In genomic region chr19:8526345-8527062, GRCh38 we compare ENCODE assay signal across 1 cellular context.
A peak's percentile ranks its signal among the peaks of the same experiment; 100 is the strongest.
TF ChIP-seq lines count a peak whose summit lies in the region.

No MANE protein-coding gene starts in this region.

TF ChIP-seq in HepG2, 621 proteins besides CTCF, POLR2A, EP300 and RAD21 (continued from another document and continues in another):
- TF ChIP-seq, protein P1, sequence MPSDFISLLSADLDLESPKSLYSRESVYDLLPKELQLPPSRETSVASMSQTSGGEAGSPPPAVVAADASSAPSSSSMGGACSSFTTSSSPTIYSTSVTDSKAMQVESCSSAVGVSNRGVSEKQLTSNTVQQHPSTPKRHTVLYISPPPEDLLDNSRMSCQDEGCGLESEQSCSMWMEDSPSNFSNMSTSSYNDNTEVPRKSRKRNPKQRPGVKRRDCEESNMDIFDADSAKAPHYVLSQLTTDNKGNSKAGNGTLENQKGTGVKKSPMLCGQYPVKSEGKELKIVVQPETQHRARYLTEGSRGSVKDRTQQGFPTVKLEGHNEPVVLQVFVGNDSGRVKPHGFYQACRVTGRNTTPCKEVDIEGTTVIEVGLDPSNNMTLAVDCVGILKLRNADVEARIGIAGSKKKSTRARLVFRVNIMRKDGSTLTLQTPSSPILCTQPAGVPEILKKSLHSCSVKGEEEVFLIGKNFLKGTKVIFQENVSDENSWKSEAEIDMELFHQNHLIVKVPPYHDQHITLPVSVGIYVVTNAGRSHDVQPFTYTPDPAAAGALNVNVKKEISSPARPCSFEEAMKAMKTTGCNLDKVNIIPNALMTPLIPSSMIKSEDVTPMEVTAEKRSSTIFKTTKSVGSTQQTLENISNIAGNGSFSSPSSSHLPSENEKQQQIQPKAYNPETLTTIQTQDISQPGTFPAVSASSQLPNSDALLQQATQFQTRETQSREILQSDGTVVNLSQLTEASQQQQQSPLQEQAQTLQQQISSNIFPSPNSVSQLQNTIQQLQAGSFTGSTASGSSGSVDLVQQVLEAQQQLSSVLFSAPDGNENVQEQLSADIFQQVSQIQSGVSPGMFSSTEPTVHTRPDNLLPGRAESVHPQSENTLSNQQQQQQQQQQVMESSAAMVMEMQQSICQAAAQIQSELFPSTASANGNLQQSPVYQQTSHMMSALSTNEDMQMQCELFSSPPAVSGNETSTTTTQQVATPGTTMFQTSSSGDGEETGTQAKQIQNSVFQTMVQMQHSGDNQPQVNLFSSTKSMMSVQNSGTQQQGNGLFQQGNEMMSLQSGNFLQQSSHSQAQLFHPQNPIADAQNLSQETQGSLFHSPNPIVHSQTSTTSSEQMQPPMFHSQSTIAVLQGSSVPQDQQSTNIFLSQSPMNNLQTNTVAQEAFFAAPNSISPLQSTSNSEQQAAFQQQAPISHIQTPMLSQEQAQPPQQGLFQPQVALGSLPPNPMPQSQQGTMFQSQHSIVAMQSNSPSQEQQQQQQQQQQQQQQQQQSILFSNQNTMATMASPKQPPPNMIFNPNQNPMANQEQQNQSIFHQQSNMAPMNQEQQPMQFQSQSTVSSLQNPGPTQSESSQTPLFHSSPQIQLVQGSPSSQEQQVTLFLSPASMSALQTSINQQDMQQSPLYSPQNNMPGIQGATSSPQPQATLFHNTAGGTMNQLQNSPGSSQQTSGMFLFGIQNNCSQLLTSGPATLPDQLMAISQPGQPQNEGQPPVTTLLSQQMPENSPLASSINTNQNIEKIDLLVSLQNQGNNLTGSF (CRISPR knock-in tag; IDR thresholded peaks at IDR 0.05) = 0 out of 2 replicates have a peak, but pooled peaks have one; percentile 57
- TF ChIP-seq BCL6 (CRISPR knock-in tag; IDR thresholded peaks at IDR 0.05) (no peak), ZNF407 (CRISPR knock-in tag; IDR thresholded peaks at IDR 0.05; ENCODE audit: not compliant biosample characterization) (no peak), TCF7L2 (IDR thresholded peaks at IDR 0.05; ENCODE audit: low read depth, low read length) (no peak), TAF1 (CRISPR knock-in tag; IDR thresholded peaks at IDR 0.05) (peak; percentile 50; the same call in 1 of the 2 replicates), PAX8 (CRISPR knock-in tag; IDR thresholded peaks at IDR 0.05; ENCODE audit: borderline replicate concordance) (no peak), ZNF382 (CRISPR knock-in tag; IDR thresholded peaks at IDR 0.05; ENCODE audit: borderline replicate concordance) (no peak), REL (CRISPR knock-in tag; conservative IDR thresholded peaks at IDR 0.05) (peak; percentile 62; the same call in 1 of the 2 replicates), ELF4 (CRISPR knock-in tag; IDR thresholded peaks at IDR 0.05; ENCODE audit: borderline replicate concordance) (0 out of 2 replicates have a peak, but pooled peaks have one; percentile 43), XRCC5 (optimal IDR thresholded peaks at IDR 0.05; ENCODE audit: low read length) (no peak), GABPA (IDR thresholded peaks at IDR 0.05; ENCODE audit: low read depth, low read length) (no peak), GABPA (CRISPR knock-in tag; IDR thresholded peaks at IDR 0.05; ENCODE audit: low read depth) (no peak; the same call in 1 of the 2 replicates), RBFOX2 (IDR thresholded peaks at IDR 0.05; ENCODE audit: low read depth, low read length) (peak; percentile 81), SALL2 (CRISPR knock-in tag; IDR thresholded peaks at IDR 0.05) (no peak), MEIS2 (CRISPR knock-in tag; IDR thresholded peaks at IDR 0.05) (peak; percentile 24; the same call in 1 of the 2 replicates), ZNF235 (CRISPR knock-in tag; IDR thresholded peaks at IDR 0.05; ENCODE audit: borderline replicate concordance) (no peak), HOXA5 (CRISPR knock-in tag; IDR thresholded peaks at IDR 0.05) (peak; percentile 51; the same call in 1 of the 2 replicates), POLR2AphosphoS5 (IDR thresholded peaks at IDR 0.05; ENCODE audit: low read depth, low read length) (peak; percentile 83), KLF9 (CRISPR knock-in tag; IDR thresholded peaks at IDR 0.05; ENCODE audit: low read depth) (no peak), RBAK (CRISPR knock-in tag; IDR thresholded peaks at IDR 0.05) (no peak), IRF1 (CRISPR knock-in tag; IDR thresholded peaks at IDR 0.05; ENCODE audit: low read depth) (no peak), SKIL (CRISPR knock-in tag; IDR thresholded peaks at IDR 0.05; ENCODE audit: borderline replicate concordance) (0 out of 2 replicates have a peak, but pooled peaks have one; percentile 18), CHCHD3 (CRISPR knock-in tag; IDR thresholded peaks at IDR 0.05) (no peak), LCORL (IDR thresholded peaks at IDR 0.05) (no peak), LCORL (CRISPR knock-in tag; IDR thresholded peaks at IDR 0.05) (0 out of 2 replicates have a peak, but pooled peaks have one; percentile 11), ZNF616 (CRISPR knock-in tag; IDR thresholded peaks at IDR 0.05; ENCODE audit: low read depth) (0 out of 2 replicates have a peak, but pooled peaks have one; percentile 51), ZNF441 (CRISPR knock-in tag; IDR thresholded peaks at IDR 0.05; ENCODE audit: borderline replicate concordance) (no peak), SP5 (CRISPR knock-in tag; IDR thresholded peaks at IDR 0.05; ENCODE audit: borderline replicate concordance, low read depth) (peak; percentile 46; the same call in 1 of the 2 replicates), HOXA3 (CRISPR knock-in tag; IDR thresholded peaks at IDR 0.05) (peak; percentile 53; the same call in 1 of the 2 replicates), PBX3 (CRISPR knock-in tag; IDR thresholded peaks at IDR 0.05; ENCODE audit: borderline replicate concordance) (no peak), MIER2 (CRISPR knock-in tag; IDR thresholded peaks at IDR 0.05) (no peak)
- TF ChIP-seq, protein P2, sequence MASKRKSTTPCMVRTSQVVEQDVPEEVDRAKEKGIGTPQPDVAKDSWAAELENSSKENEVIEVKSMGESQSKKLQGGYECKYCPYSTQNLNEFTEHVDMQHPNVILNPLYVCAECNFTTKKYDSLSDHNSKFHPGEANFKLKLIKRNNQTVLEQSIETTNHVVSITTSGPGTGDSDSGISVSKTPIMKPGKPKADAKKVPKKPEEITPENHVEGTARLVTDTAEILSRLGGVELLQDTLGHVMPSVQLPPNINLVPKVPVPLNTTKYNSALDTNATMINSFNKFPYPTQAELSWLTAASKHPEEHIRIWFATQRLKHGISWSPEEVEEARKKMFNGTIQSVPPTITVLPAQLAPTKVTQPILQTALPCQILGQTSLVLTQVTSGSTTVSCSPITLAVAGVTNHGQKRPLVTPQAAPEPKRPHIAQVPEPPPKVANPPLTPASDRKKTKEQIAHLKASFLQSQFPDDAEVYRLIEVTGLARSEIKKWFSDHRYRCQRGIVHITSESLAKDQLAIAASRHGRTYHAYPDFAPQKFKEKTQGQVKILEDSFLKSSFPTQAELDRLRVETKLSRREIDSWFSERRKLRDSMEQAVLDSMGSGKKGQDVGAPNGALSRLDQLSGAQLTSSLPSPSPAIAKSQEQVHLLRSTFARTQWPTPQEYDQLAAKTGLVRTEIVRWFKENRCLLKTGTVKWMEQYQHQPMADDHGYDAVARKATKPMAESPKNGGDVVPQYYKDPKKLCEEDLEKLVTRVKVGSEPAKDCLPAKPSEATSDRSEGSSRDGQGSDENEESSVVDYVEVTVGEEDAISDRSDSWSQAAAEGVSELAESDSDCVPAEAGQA (IDR thresholded peaks at IDR 0.05; ENCODE audit: low read depth) = no peak
- TF ChIP-seq, protein P2 (CRISPR knock-in tag; IDR thresholded peaks at IDR 0.05; ENCODE audit: borderline replicate concordance) = no peak
- TF ChIP-seq, protein P3, sequence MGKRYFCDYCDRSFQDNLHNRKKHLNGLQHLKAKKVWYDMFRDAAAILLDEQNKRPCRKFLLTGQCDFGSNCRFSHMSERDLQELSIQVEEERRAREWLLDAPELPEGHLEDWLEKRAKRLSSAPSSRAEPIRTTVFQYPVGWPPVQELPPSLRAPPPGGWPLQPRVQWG (CRISPR knock-in tag; IDR thresholded peaks at IDR 0.05; ENCODE audit: borderline replicate concordance, low read depth) = no peak
